1 cellular context compared by ENCODE assay signal in the genomic region with DNA sequence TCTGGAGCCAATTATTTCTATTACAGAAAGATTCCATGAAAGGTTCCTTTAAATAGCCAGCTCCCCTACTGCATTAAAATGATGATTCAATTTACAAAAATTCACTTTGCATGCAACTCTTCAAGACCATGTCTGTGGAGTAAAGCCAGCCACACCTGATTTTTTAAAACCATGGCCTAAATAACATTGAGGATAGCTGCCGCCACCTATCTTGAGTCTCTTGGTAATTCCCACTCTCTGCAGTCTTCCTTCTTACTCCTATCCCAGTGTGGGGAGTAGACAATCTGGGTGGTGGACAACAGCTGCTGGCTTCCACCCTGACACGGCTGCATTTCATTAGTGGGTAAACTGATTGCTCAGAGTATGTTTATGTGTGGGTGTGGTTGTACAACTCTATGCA.
A peak's percentile ranks its signal among the peaks of the same experiment; 100 is the strongest.
TF ChIP-seq lines count a peak whose summit lies in the region.

No MANE protein-coding gene starts in this region.

TF ChIP-seq in SK-N-SH, 30 proteins besides CTCF, POLR2A, EP300 and RAD21 (continued from another document):
- TF ChIP-seq TCF12 (IDR thresholded peaks at IDR 0.05) = peak; percentile 81
- TF ChIP-seq TEAD4 (IDR thresholded peaks at IDR 0.05; ENCODE audit: borderline replicate concordance, insufficient read depth) = 0 out of 2 replicates have a peak, but pooled peaks have one; percentile 25
